In the genomic region with DNA sequence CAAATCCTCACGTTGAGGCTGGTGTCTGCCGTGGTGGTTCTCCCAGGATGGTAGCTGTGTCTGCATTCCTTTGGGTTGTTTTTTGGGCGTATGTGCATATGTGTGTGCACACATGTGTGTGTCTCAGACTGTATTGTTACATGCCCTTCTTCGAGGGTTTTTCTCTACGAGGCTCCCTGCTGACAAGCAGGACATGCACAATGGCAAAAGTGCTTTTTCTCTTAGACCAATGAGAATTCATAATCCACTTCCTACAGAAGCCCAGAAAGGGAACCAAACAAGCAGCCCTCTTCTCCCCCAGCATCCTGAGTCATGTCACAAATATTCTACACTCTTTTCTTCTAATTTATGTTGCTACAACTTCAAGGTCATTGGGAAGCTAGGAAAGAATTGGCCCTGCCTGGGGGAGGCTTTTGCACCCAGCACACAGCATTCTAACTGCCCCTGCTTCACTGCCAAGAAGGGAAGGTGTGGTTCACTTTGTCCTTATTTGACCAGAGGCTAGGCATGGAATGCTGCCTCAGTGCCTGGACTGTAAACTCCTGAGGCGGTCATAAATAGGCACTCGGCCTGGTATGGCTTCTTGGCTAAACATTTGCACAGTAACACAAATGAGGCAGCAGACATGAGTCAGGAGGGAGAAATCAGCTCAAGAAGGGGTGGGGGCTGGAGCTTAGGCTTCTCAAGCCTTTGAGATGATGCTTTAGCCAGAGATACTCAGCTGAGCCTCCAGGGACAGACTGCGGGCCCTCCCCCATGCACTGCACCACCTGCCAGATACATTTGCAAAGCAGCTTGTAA, we compare ENCODE assay signal across 9 cellular contexts.
DNase-seq lines count a peak whose midpoint lies in the region; ATAC-seq and TF ChIP-seq lines count a peak whose summit lies in the region.
"Had no signal": no experiment of that assay in that cellular context is flagged by ENCODE, and none has a peak within 500 bp of the region (broad histone marks: within the 10 kb centered on the region; RNA-seq: fewer than 3 reads in every experiment).

No MANE protein-coding gene starts in this region.

- peaks cover 7% of the 10 kb centered on the region for H3K36me3 Mint-ChIP-seq in MCF 10A (ENCODE audit: insufficient read depth, unreplicated experiment)
- H3K36me3 Mint-ChIP-seq in activated naive CD4-positive, alpha-beta T cell treated with anti-CD3 and anti-CD28 coated beads, Interleukin-2, amount 50 U/mL, for 72 hours, result no peaks in the 10 kb centered on the region

- no peak for TF ChIP-seq CTCF in MCF 10A (IDR thresholded peaks at IDR 0.05; ENCODE audit: unreplicated experiment)
- TF ChIP-seq CTCF in right lobe of liver (IDR thresholded peaks at IDR 0.05), result no peak

- ATAC-seq in right lobe of liver, result peak in 3 of 4 donors; percentile 17 to 51 (median 27)
- ATAC-seq in activated naive CD4-positive, alpha-beta T cell treated with anti-CD3 and anti-CD28 coated beads, Interleukin-2, amount 50 U/mL, for 72 hours, result no peak
- ATAC-seq in GM21526 (IDR thresholded peaks at IDR 0.05; ENCODE audit: low FRiP score, unreplicated experiment), result no peak
- no peak for ATAC-seq in HG02610 (IDR thresholded peaks at IDR 0.05; ENCODE audit: unreplicated experiment)

- no peaks in the 10 kb centered on the region for H3K36me3 ChIP-seq in right lobe of liver

- H3K4me1 ChIP-seq in right lobe of liver, result no peaks in the 10 kb centered on the region

- BruUV-seq in MCF 10A (replicated peaks; lab: Mats Ljungman, UMichigan), result no TSS peak

- H3K4me3 Mint-ChIP-seq in MCF 10A (ENCODE audit: unreplicated experiment), result peak overlapping the region; percentile 26

- intact Hi-C loops in MCF 10A (cut with micrococcal nuclease), result loop anchor here (1.0 kb wide), 2 partner anchors 92 to 137 kb away; no protein-coding TSS in a partner anchor
- intact Hi-C loops in right lobe of liver (cut with DNase I), result no loop called here

- no peaks in the 10 kb centered on the region for H3K27me3 Mint-ChIP-seq in MCF 10A (ENCODE audit: insufficient read depth, unreplicated experiment)

- CTCF ChIA-PET in MCF 10A (lab: Yijun Ruan, JAX), result interaction anchor here (1.1 to 1.6 kb wide), 5 partner anchors 20 to 215 kb away, joined by 3 to 6 read pairs (median 4); no protein-coding TSS in a partner anchor

- no peaks in the 10 kb centered on the region for H3K27me3 ChIP-seq in right lobe of liver

- no peaks in the 10 kb centered on the region for H3K9me3 ChIP-seq in right lobe of liver

- H3K4me1 Mint-ChIP-seq in MCF 10A (ENCODE audit: insufficient read depth, unreplicated experiment), result peaks cover 65% of the 10 kb centered on the region

- peak; percentile 87 for DNase-seq in DMS 273 (lab: John Stamatoyannopoulos, UW; ENCODE audit: unreplicated experiment)
- peak; percentile 21 for DNase-seq in NCI-H1694 (lab: John Stamatoyannopoulos, UW)
- peak; percentile 91 for DNase-seq in MCF 10A (ENCODE audit: unreplicated experiment)
- no peak for DNase-seq in right lobe of liver
- DNase-seq in ureter (ENCODE audit: low spot score), result peak; percentile 70
- no peak for DNase-seq in activated naive CD4-positive, alpha-beta T cell treated with anti-CD3 and anti-CD28 coated beads, Interleukin-2, amount 50 U/mL, for 72 hours (ENCODE audit: low spot score in 2 of 2)

- H3K4me3 ChIP-seq in right lobe of liver, result no peak overlapping the region

- POLR2A ChIA-PET in MCF 10A (lab: Yijun Ruan, JAX), result interaction anchor here (0.6 to 11.5 kb wide), 22 partner anchors 10 to 664 kb away, joined by 3 to 158 read pairs (median 4); a partner anchor contains a TSS

- no peaks in the 10 kb centered on the region for H3K9me3 Mint-ChIP-seq in MCF 10A (ENCODE audit: unreplicated experiment)
- peaks cover 0 to 6% of the 10 kb centered on the region in 2 donors for H3K9me3 Mint-ChIP-seq in activated naive CD4-positive, alpha-beta T cell treated with anti-CD3 and anti-CD28 coated beads, Interleukin-2, amount 50 U/mL, for 72 hours

- H3K27ac Mint-ChIP-seq in MCF 10A (ENCODE audit: low read depth, unreplicated experiment), result peak overlapping the region; percentile 84
- no peak overlapping the region for H3K27ac Mint-ChIP-seq in activated naive CD4-positive, alpha-beta T cell treated with anti-CD3 and anti-CD28 coated beads, Interleukin-2, amount 50 U/mL, for 72 hours

- TF ChIP-seq POLR2A in right lobe of liver (IDR thresholded peaks at IDR 0.05), result no peak

- WGBS in right lobe of liver (ENCODE audit: insufficient coverage, low coverage, low lambda C conversion rate, missing lambda C conversion rate), result 44% methylated on average over 6 of the region's 8 CpGs

- H3K27ac ChIP-seq in right lobe of liver, result no peak overlapping the region
- H3K27ac ChIP-seq: HL-60 had no signal

Comparison
In these comparisons a context has a peak if more than half of its experiments do, and no peak if none do; other contexts are left out.
1. DNase-seq: peak in DMS 273 (single experiment), NCI-H1694 (single experiment), MCF 10A (single experiment) and ureter (single experiment); none in right lobe of liver (0 of 3) and activated naive CD4-positive, alpha-beta T cell treated with anti-CD3 and anti-CD28 coated beads, Interleukin-2, amount 50 U/mL, for 72 hours (0 of 2).
2. ATAC-seq: peak in right lobe of liver (3 of 4); none in activated naive CD4-positive, alpha-beta T cell treated with anti-CD3 and anti-CD28 coated beads, Interleukin-2, amount 50 U/mL, for 72 hours (0 of 2), GM21526 (single experiment) and HG02610 (single experiment).